In genomic region chr10:50623299-50624153, GRCh38 we compare ENCODE assay signal across 1 cellular context.
TF ChIP-seq lines count a peak whose summit lies in the region.

SGMS1 (minus strand) TSS chr10:50623956; CDS start chr10:50344114, 279,842 bp downstream.

TF ChIP-seq in HepG2, 621 proteins besides CTCF, POLR2A, EP300 and RAD21 (continued from another document and continues in another):
- TF ChIP-seq PRDM10 (CRISPR knock-in tag; IDR thresholded peaks at IDR 0.05; ENCODE audit: low read depth) (no peak), KAT2B (IDR thresholded peaks at IDR 0.05; ENCODE audit: borderline replicate concordance, low read depth, low read length) (no peak), MTF1 (CRISPR knock-in tag; IDR thresholded peaks at IDR 0.05) (no peak), TEAD3 (CRISPR knock-in tag; optimal IDR thresholded peaks at IDR 0.05; ENCODE audit: borderline replicate concordance) (no peak), CBX5 (CRISPR knock-in tag; IDR thresholded peaks at IDR 0.05; ENCODE audit: borderline replicate concordance) (no peak; the same call in 1 of the 2 replicates), HOXA7 (CRISPR knock-in tag; IDR thresholded peaks at IDR 0.05) (no peak), RFX5 (IDR thresholded peaks at IDR 0.05; ENCODE audit: low read depth, low read length) (no peak), ZNF292 (CRISPR knock-in tag; IDR thresholded peaks at IDR 0.05; ENCODE audit: borderline replicate concordance, low read depth) (no peak), ZNF790 (CRISPR knock-in tag; IDR thresholded peaks at IDR 0.05; ENCODE audit: borderline replicate concordance) (no peak), HNRNPL (IDR thresholded peaks at IDR 0.05; ENCODE audit: low read depth, low read length) (no peak), ARHGAP35 (CRISPR knock-in tag; IDR thresholded peaks at IDR 0.05; ENCODE audit: borderline replicate concordance) (peak; percentile 47; the same call in 1 of the 2 replicates), NPAS2 (CRISPR knock-in tag; IDR thresholded peaks at IDR 0.05; ENCODE audit: borderline replicate concordance) (no peak), RNF2 (conservative IDR thresholded peaks at IDR 0.05; ENCODE audit: low read depth) (no peak), SETDB1 (CRISPR knock-in tag; IDR thresholded peaks at IDR 0.05; ENCODE audit: borderline replicate concordance) (no peak), TRIM24 (CRISPR knock-in tag; IDR thresholded peaks at IDR 0.05) (no peak), HCFC1 (IDR thresholded peaks at IDR 0.05; ENCODE audit: low read depth, low read length) (no peak), RBM22 (optimal IDR thresholded peaks at IDR 0.05; ENCODE audit: low read length) (no peak), NFIB (CRISPR knock-in tag; IDR thresholded peaks at IDR 0.05; ENCODE audit: borderline replicate concordance) (no peak), BRD4 (CRISPR knock-in tag; IDR thresholded peaks at IDR 0.05) (peak; percentile 34; the same call in 1 of the 2 replicates), ZNF891 (CRISPR knock-in tag; IDR thresholded peaks at IDR 0.05) (no peak; the same call in 1 of the 2 replicates), ZNF530 (CRISPR knock-in tag; IDR thresholded peaks at IDR 0.05; ENCODE audit: low read depth) (no peak), PBX3 (CRISPR knock-in tag; IDR thresholded peaks at IDR 0.05; ENCODE audit: borderline replicate concordance) (no peak), NFIC (IDR thresholded peaks at IDR 0.05; ENCODE audit: low read length) (no peak), NR1H2 (CRISPR knock-in tag; IDR thresholded peaks at IDR 0.05; ENCODE audit: borderline replicate concordance, low read depth) (no peak), ZNF431 (CRISPR knock-in tag; IDR thresholded peaks at IDR 0.05; ENCODE audit: borderline replicate concordance, low read depth) (no peak), ZNF740 (CRISPR knock-in tag; IDR thresholded peaks at IDR 0.05) (no peak), ZNF30 (CRISPR knock-in tag; IDR thresholded peaks at IDR 0.05) (no peak), FOXO4 (CRISPR knock-in tag; conservative IDR thresholded peaks at IDR 0.05) (no peak), MED8 (CRISPR knock-in tag; IDR thresholded peaks at IDR 0.05; ENCODE audit: insufficient replicate concordance) (peak; percentile 25), ZSCAN31 (CRISPR knock-in tag; IDR thresholded peaks at IDR 0.05; ENCODE audit: low read depth) (0 out of 2 replicates have a peak, but pooled peaks have one; percentile 25), CHD2 (IDR thresholded peaks at IDR 0.05; ENCODE audit: low read depth, low read length) (no peak), ZNF441 (CRISPR knock-in tag; IDR thresholded peaks at IDR 0.05; ENCODE audit: borderline replicate concordance) (no peak), HDAC2 (CRISPR knock-in tag; IDR thresholded peaks at IDR 0.05) (no peak), ZMAT5 (CRISPR knock-in tag; IDR thresholded peaks at IDR 0.05; ENCODE audit: borderline replicate concordance, low read depth) (no peak), FOXA1 (IDR thresholded peaks at IDR 0.05) (no peak), FOXA1 (CRISPR knock-in tag; IDR thresholded peaks at IDR 0.05) (no peak), ZNF766 (CRISPR knock-in tag; IDR thresholded peaks at IDR 0.05; ENCODE audit: borderline replicate concordance) (no peak), ZNF350 (CRISPR knock-in tag; IDR thresholded peaks at IDR 0.05; ENCODE audit: borderline replicate concordance, low read depth) (no peak), DRAP1 (CRISPR knock-in tag; IDR thresholded peaks at IDR 0.05) (0 out of 2 replicates have a peak, but pooled peaks have one; percentile 58), ZNF703 (CRISPR knock-in tag; IDR thresholded peaks at IDR 0.05; ENCODE audit: borderline replicate concordance) (no peak), HNRNPUL1 (IDR thresholded peaks at IDR 0.05; ENCODE audit: low read depth, low read length) (no peak), TCF12 (IDR thresholded peaks at IDR 0.05) (no peak), TCF12 (CRISPR knock-in tag; IDR thresholded peaks at IDR 0.05) (no peak), NRL (CRISPR knock-in tag; IDR thresholded peaks at IDR 0.05; ENCODE audit: borderline replicate concordance) (no peak), RXRA (CRISPR knock-in tag; IDR thresholded peaks at IDR 0.05) (no peak), NFYB (CRISPR knock-in tag; IDR thresholded peaks at IDR 0.05) (no peak), ZNF205 (CRISPR knock-in tag; IDR thresholded peaks at IDR 0.05) (peak; percentile 44; the same call in 1 of the 2 replicates), ZNF44 (CRISPR knock-in tag; IDR thresholded peaks at IDR 0.05) (no peak), HOXA9 (CRISPR knock-in tag; IDR thresholded peaks at IDR 0.05; ENCODE audit: borderline replicate concordance) (no peak; the same call in 1 of the 2 replicates), BCL6 (CRISPR knock-in tag; IDR thresholded peaks at IDR 0.05) (no peak), KDM4B (CRISPR knock-in tag; IDR thresholded peaks at IDR 0.05) (no peak), ISL2 (CRISPR knock-in tag; IDR thresholded peaks at IDR 0.05) (no peak), ARID2 (CRISPR knock-in tag; IDR thresholded peaks at IDR 0.05; ENCODE audit: borderline replicate concordance) (no peak), HOXA3 (CRISPR knock-in tag; IDR thresholded peaks at IDR 0.05) (peak; percentile 72), ZFP90 (CRISPR knock-in tag; IDR thresholded peaks at IDR 0.05; ENCODE audit: borderline replicate concordance) (no peak; the same call in 1 of the 2 replicates), CSRNP1 (CRISPR knock-in tag; IDR thresholded peaks at IDR 0.05) (no peak), ZNF605 (CRISPR knock-in tag; IDR thresholded peaks at IDR 0.05) (no peak; the same call in 1 of the 2 replicates), NBN (conservative IDR thresholded peaks at IDR 0.05) (no peak)
- TF ChIP-seq, protein P1, sequence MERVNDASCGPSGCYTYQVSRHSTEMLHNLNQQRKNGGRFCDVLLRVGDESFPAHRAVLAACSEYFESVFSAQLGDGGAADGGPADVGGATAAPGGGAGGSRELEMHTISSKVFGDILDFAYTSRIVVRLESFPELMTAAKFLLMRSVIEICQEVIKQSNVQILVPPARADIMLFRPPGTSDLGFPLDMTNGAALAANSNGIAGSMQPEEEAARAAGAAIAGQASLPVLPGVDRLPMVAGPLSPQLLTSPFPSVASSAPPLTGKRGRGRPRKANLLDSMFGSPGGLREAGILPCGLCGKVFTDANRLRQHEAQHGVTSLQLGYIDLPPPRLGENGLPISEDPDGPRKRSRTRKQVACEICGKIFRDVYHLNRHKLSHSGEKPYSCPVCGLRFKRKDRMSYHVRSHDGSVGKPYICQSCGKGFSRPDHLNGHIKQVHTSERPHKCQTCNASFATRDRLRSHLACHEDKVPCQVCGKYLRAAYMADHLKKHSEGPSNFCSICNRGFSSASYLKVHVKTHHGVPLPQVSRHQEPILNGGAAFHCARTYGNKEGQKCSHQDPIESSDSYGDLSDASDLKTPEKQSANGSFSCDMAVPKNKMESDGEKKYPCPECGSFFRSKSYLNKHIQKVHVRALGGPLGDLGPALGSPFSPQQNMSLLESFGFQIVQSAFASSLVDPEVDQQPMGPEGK (CRISPR knock-in tag; IDR thresholded peaks at IDR 0.05), result peak; percentile 65
- TF ChIP-seq, protein P2, sequence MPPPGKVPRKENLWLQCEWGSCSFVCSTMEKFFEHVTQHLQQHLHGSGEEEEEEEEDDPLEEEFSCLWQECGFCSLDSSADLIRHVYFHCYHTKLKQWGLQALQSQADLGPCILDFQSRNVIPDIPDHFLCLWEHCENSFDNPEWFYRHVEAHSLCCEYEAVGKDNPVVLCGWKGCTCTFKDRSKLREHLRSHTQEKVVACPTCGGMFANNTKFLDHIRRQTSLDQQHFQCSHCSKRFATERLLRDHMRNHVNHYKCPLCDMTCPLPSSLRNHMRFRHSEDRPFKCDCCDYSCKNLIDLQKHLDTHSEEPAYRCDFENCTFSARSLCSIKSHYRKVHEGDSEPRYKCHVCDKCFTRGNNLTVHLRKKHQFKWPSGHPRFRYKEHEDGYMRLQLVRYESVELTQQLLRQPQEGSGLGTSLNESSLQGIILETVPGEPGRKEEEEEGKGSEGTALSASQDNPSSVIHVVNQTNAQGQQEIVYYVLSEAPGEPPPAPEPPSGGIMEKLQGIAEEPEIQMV (CRISPR knock-in tag; IDR thresholded peaks at IDR 0.05; ENCODE audit: low read depth), result no peak
- TF ChIP-seq, protein P3, sequence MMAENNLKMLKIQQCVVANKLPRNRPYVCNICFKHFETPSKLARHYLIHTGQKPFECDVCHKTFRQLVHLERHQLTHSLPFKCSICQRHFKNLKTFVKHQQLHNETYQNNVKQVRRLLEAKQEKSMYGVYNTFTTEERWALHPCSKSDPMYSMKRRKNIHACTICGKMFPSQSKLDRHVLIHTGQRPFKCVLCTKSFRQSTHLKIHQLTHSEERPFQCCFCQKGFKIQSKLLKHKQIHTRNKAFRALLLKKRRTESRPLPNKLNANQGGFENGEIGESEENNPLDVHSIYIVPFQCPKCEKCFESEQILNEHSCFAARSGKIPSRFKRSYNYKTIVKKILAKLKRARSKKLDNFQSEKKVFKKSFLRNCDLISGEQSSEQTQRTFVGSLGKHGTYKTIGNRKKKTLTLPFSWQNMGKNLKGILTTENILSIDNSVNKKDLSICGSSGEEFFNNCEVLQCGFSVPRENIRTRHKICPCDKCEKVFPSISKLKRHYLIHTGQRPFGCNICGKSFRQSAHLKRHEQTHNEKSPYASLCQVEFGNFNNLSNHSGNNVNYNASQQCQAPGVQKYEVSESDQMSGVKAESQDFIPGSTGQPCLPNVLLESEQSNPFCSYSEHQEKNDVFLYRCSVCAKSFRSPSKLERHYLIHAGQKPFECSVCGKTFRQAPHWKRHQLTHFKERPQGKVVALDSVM (CRISPR knock-in tag; IDR thresholded peaks at IDR 0.05), result peak; percentile 58; the same call in 1 of the 2 replicates
